Comparison of ENCODE assay signal across 8 cellular contexts in the genomic region with DNA sequence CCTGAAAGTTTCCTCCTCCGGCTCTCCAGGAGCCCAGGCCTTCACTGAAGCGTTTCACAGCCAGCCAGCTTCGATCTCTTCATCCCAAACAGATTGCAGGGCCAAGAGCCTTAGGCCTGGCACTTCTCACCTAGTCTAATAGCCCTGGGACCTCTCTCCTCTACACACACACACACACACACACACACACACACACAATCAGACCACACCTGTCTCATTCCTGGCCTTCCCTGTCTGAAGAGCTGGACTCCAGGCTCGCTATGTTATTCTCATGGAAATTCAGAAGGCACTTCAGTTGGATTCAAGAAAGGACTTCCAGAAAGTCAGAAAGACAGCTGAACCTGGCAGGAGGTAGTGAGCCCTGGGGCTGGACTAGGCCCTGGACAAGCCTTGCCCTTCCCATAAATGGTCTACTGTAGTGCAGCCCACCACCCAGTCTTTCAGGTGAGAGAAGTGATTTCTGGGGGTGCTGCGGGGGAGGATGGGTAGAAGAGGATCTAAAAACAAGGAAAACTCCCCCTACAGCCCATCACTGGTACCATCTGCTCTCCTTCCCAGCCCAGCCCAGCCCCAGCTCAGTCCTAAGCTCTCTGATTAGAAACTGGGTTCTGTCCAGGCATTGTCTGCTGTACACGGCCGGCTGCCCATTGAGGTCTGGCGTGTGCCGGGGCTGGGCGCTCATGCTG. TPM values are rescaled to one million over a fixed set of nuclear protein-coding genes. Genes with fewer than 3 reads are reported as not detected.
DNase-seq lines count a peak whose midpoint lies in the region; ATAC-seq and TF ChIP-seq lines count a peak whose summit lies in the region.

No MANE protein-coding gene starts in this region.

- intact Hi-C loops in left lung (cut with DNase I): no loop called here

- H3K9me2 ChIP-seq in MM.1S (replicated peaks; ENCODE audit: insufficient read depth, low read length): no peaks in the 10 kb centered on the region

- no peak overlapping the region for H2AFZ ChIP-seq in MM.1S (ENCODE audit: low read length)

- peak overlapping the region; percentile 73 for H3K4me3 ChIP-seq in MM.1S (ENCODE audit: low read length)
- H3K4me3 ChIP-seq in iPS-18c (ENCODE audit: insufficient read depth, low read depth, low read length): peak overlapping the region; percentile 15; the same call in 1 of the 2 replicates
- H3K4me3 ChIP-seq in left lung: peak overlapping the region in 1 of 2 donors; percentile 58

- DNase-seq in ELR (ENCODE audit: low read depth): peak; percentile 53
- peak; percentile 62 for DNase-seq in MM.1S
- DNase-seq in activated T-cell treated with anti-CD3 and anti-CD28 coated beads, Interleukin-2, amount 50 U/mL, for 48 hours: peak; percentile 63 to 68
- DNase-seq in substantia nigra (lab: John Stamatoyannopoulos, UW): peak in 27 of 49 donors; percentile 12 to 70 (median 46)
- DNase-seq in ureter (ENCODE audit: low spot score): no peak
- no peak for DNase-seq in left lung

- H3K27me3 ChIP-seq in MM.1S (replicated peaks; ENCODE audit: insufficient read depth, low read length) (no peaks in the 10 kb centered on the region), left lung (peaks cover 0 to 21% of the 10 kb centered on the region in 2 donors)

- H3K36me3 ChIP-seq in MM.1S (replicated peaks; ENCODE audit: insufficient read depth, low read length) (no peaks in the 10 kb centered on the region), left lung (no peaks in the 10 kb centered on the region)

- H4K20me1 ChIP-seq in MM.1S (ENCODE audit: insufficient read depth, low read length): no peaks in the 10 kb centered on the region

- H3K9ac ChIP-seq in MM.1S (ENCODE audit: low read length): peak overlapping the region; percentile 72

- H3K27ac ChIP-seq in MM.1S (ENCODE audit: low read length): peak overlapping the region; percentile 95
- peak overlapping the region; percentile 46 for H3K27ac ChIP-seq in substantia nigra (ENCODE audit: low read depth, low read length, poor library complexity, severe bottlenecking)
- peak overlapping the region in 1 of 2 donors; percentile 88 for H3K27ac ChIP-seq in left lung

- ATAC-seq in HG03457 (IDR thresholded peaks at IDR 0.05; ENCODE audit: unreplicated experiment) (no peak), left lung (no peak)

- H3K9me3 ChIP-seq in MM.1S (replicated peaks; ENCODE audit: insufficient read depth, low read length) (no peaks in the 10 kb centered on the region), iPS-18c (ENCODE audit: control insufficient read depth, insufficient read depth, low read length) (no peaks in the 10 kb centered on the region), left lung (no peaks in the 10 kb centered on the region)

- peak; percentile 58 for TF ChIP-seq CTCF in MM.1S (IDR thresholded peaks at IDR 0.05; ENCODE audit: low read length)
- peak in 1 of 2 donors; percentile 9 for TF ChIP-seq CTCF in left lung (IDR thresholded peaks at IDR 0.05)

- peaks cover 65% of the 10 kb centered on the region for H3K79me2 ChIP-seq in MM.1S (ENCODE audit: low read length)

- peak overlapping the region; percentile 95 for H3K4me2 ChIP-seq in MM.1S (ENCODE audit: low read depth, low read length)

- peaks cover 39% of the 10 kb centered on the region for H3F3A ChIP-seq in MM.1S (ENCODE audit: insufficient read depth, low read length)

- H3K4me1 ChIP-seq in MM.1S (ENCODE audit: low read length) (peaks cover 57% of the 10 kb centered on the region), left lung (peaks cover 15 to 93% of the 10 kb centered on the region in 2 donors)

RNA-seq across cellular contexts. Expression of a gene that starts 2.7 kb away (rescaled TPM):
- total RNA-seq in ureter (10.7 TPM), left lung (1 to 10 TPM; 2.0 to 7.9 TPM)

Comparison
In these comparisons a context has a peak if more than half of its experiments do, and no peak if none do; other contexts are left out.
1. DNase-seq: peak in ELR (single experiment), MM.1S (single experiment), activated T-cell treated with anti-CD3 and anti-CD28 coated beads, Interleukin-2, amount 50 U/mL, for 48 hours (2 of 2) and substantia nigra (27 of 49); none in ureter (single experiment) and left lung (0 of 2).